ENCODE assay signal across 9 cellular contexts in the genomic region with DNA sequence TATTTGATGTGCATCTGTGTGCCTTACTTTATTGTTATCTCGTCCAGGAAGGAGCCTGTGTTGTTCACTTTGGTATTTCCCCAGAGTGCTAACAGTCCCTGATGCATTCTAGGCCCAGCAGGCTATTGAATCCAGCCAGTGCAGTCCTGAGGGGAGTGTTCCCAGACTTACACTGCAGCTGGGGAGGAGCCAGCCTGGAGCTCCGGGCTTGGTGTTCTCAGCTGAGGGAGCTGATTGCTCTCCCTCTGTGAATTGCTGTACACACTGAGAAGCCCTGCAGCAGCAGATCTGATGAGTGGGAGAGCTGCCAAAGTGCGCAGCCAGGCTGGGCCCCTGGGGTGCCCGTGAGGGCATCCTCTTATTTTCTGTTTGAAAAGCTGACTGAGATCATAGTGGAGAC.
DNase-seq lines count a peak whose midpoint lies in the region; ATAC-seq, FAIRE-seq and TF ChIP-seq lines count a peak whose summit lies in the region.
"Had no signal": no experiment of that assay in that cellular context is flagged by ENCODE, and none has a peak within 500 bp of the region (broad histone marks: within the 10 kb centered on the region; RNA-seq: fewer than 3 reads in every experiment).

No MANE protein-coding gene starts in this region.

- H3K9ac ChIP-seq in astrocyte (ENCODE audit: low read length): no peak overlapping the region

- H3K4me1 Mint-ChIP-seq in astrocyte (ENCODE audit: low read depth, unreplicated experiment): peaks cover 9% of the 10 kb centered on the region

- H3K36me3 Mint-ChIP-seq in astrocyte (ENCODE audit: low read depth, unreplicated experiment): peaks cover 2% of the 10 kb centered on the region

- DNase-seq in NCI-H1436 (lab: John Stamatoyannopoulos, UW): peak; percentile 65
- DNase-seq in astrocyte (ENCODE audit: low read depth): peak; percentile 19
- DNase-seq in iPS DF 4.7 (ENCODE audit: extremely low read depth, low spot score): peak; percentile 25
- DNase-seq in stromal cell of bone marrow (ENCODE audit: low read depth): peak; percentile 25
- DNase-seq in activated naive CD4-positive, alpha-beta T cell treated with Interleukin-2 at 50 U/mL for 16 hours: no peak
- no peak for DNase-seq in D721Med (ENCODE audit: insufficient read length, low spot score)
- DNase-seq: activated T-cell treated with anti-CD3 and anti-CD28 coated beads, Interleukin-2, amount 50 U/mL, for 4 hours had no signal

- H3K27me3 ChIP-seq in astrocyte (ENCODE audit: insufficient read depth, low read length): no peaks in the 10 kb centered on the region

- H3K36me3 ChIP-seq in astrocyte (ENCODE audit: insufficient read depth, low read length): no peaks in the 10 kb centered on the region

- no peaks in the 10 kb centered on the region for H4K20me1 ChIP-seq in astrocyte (ENCODE audit: insufficient read depth, low read length)

- no peak overlapping the region for H3K27ac Mint-ChIP-seq in astrocyte (ENCODE audit: unreplicated experiment)

- H3K4me3 ChIP-seq in astrocyte (ENCODE audit: insufficient read depth, low read depth, low read length): no peak overlapping the region

- H3K4me3 Mint-ChIP-seq in astrocyte (ENCODE audit: unreplicated experiment): no peak overlapping the region
- H3K4me3 Mint-ChIP-seq: activated T-cell treated with anti-CD3 and anti-CD28 coated beads, Interleukin-2, amount 50 U/mL, for 4 hours had no signal

- no peaks in the 10 kb centered on the region for H3K9me3 ChIP-seq in astrocyte (ENCODE audit: insufficient read depth, low read depth, low read length)

- H2AFZ ChIP-seq in astrocyte (ENCODE audit: low read depth, low read length): no peak overlapping the region

- no peak overlapping the region for H3K27ac ChIP-seq in astrocyte (ENCODE audit: low read depth, low read length)

- H3K4me2 ChIP-seq in astrocyte (ENCODE audit: low read length): no peak overlapping the region

- FAIRE-seq in astrocyte (lab: Jason Lieb, UNC) (no peak), D721Med (lab: Jason Lieb, UNC) (no peak)

- ATAC-seq in GM18861 (IDR thresholded peaks at IDR 0.05; ENCODE audit: unreplicated experiment) (no peak), GM19452 (IDR thresholded peaks at IDR 0.05; ENCODE audit: unreplicated experiment) (no peak)
- ATAC-seq: activated T-cell treated with anti-CD3 and anti-CD28 coated beads, Interleukin-2, amount 50 U/mL, for 4 hours had no signal

- TF ChIP-seq CTCF in astrocyte (IDR thresholded peaks at IDR 0.05; ENCODE audit: insufficient read depth, low read depth, low read length) (no peak), D721Med (IDR thresholded peaks at IDR 0.05; ENCODE audit: insufficient read depth, missing control alignments) (no peak)

- no peaks in the 10 kb centered on the region for H3K27me3 Mint-ChIP-seq in astrocyte (ENCODE audit: low read depth, unreplicated experiment)

- H3K79me2 ChIP-seq in astrocyte (ENCODE audit: insufficient read depth, low read length): no peaks in the 10 kb centered on the region

- H3K9me3 Mint-ChIP-seq in astrocyte (ENCODE audit: unreplicated experiment): no peaks in the 10 kb centered on the region
- H3K9me3 Mint-ChIP-seq: activated T-cell treated with anti-CD3 and anti-CD28 coated beads, Interleukin-2, amount 50 U/mL, for 4 hours had no signal

- H3K4me1 ChIP-seq in astrocyte (ENCODE audit: insufficient read depth, low read length): no peaks in the 10 kb centered on the region

Comparison
In these comparisons a context has a peak if more than half of its experiments do, and no peak if none do; other contexts are left out.
1. DNase-seq: peak in NCI-H1436 (single experiment), astrocyte (single experiment), iPS DF 4.7 (single experiment) and stromal cell of bone marrow (single experiment); none in activated naive CD4-positive, alpha-beta T cell treated with Interleukin-2 at 50 U/mL for 16 hours (single experiment) and D721Med (single experiment).